26 cellular contexts compared by ENCODE assay signal in the genomic region with DNA sequence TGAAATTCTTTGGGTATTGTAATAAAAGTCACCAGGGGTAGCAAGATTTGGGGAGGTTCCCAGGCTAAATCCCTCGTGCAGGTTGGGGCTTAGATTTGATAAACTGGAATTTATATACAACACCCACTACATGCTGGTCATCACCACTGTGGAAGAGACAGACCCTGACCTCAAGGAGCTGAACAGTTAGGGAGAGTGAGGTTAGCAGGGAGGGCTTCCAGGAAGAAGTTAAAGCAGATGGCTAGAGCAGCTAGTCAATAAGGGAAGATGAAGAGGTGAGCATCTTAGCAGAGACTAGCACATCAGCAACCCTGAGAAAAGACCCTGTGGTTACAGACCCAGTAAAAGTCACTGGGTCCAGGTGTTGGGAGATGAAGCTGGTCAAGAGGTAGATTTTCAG.
"Had no signal": no experiment of that assay in that cellular context is flagged by ENCODE, and none has a peak within 500 bp of the region (broad histone marks: within the 10 kb centered on the region; RNA-seq: fewer than 3 reads in every experiment).

No MANE protein-coding gene starts in this region.

- FAIRE-seq: colon, endometrium, kidney had no signal

- H3K27me3 ChIP-seq: gastrocnemius medialis had no signal

- ATAC-seq: effector memory CD8-positive, alpha-beta T cell; gastrocnemius medialis; heart right ventricle; left colon; left lobe of liver; left ventricle myocardium superior; lower lobe of right lung; naive thymus-derived CD4-positive, alpha-beta T cell; natural killer cell had no signal

- H3K9me3 ChIP-seq: esophagus muscularis mucosa, gastrocnemius medialis, heart right ventricle, lower lobe of right lung had no signal

- H3K27ac ChIP-seq: epithelial cell of prostate, esophagus muscularis mucosa, gastrocnemius medialis, heart right ventricle, lower lobe of right lung had no signal

- DNase-seq: cortex of kidney; effector CD8-positive, alpha-beta T cell; effector memory CD8-positive, alpha-beta T cell; endodermal cell; foreskin melanocyte; gastrocnemius medialis; glutamatergic neuron; head of caudate nucleus; heart right ventricle; hippocampal formation; immature natural killer cell; islet precursor cell; kidney; kidney glomerular epithelial cell; left colon; left ventricle myocardium superior; lower lobe of right lung; mesendoderm; midbrain; naive thymus-derived CD4-positive, alpha-beta T cell; natural killer cell had no signal

- H3K4me3 ChIP-seq: esophagus muscularis mucosa, gastrocnemius medialis, heart right ventricle, lower lobe of right lung had no signal
